Comparison of ENCODE assay signal across 8 cellular contexts in genomic region chrX:131841496-131842410, GRCh38.
A peak's percentile ranks its signal among the peaks of the same experiment; 100 is the strongest.
DNase-seq lines count a peak whose midpoint lies in the region; ATAC-seq, FAIRE-seq and TF ChIP-seq lines count a peak whose summit lies in the region.

No MANE protein-coding gene starts in this region.

- no peaks in the 10 kb centered on the region for H3K9me3 Mint-ChIP-seq in astrocyte (ENCODE audit: unreplicated experiment)

- peak overlapping the region; percentile 87 for H2AFZ ChIP-seq in OCI-LY3 (ENCODE audit: low read depth, low read length)
- peak overlapping the region; percentile 66 for H2AFZ ChIP-seq in astrocyte (ENCODE audit: low read depth, low read length)

- H3K27me3 Mint-ChIP-seq in astrocyte (ENCODE audit: low read depth, unreplicated experiment): no peaks in the 10 kb centered on the region

- no peak overlapping the region for H3K4me3 Mint-ChIP-seq in astrocyte (ENCODE audit: unreplicated experiment)

- H3K27ac ChIP-seq in HL-60 (replicated peaks) (no peak overlapping the region), OCI-LY3 (ENCODE audit: low read length) (no peak overlapping the region), astrocyte (ENCODE audit: low read depth, low read length) (no peak overlapping the region)

- FAIRE-seq in astrocyte (lab: Jason Lieb, UNC): peak; percentile 94

- peak overlapping the region; percentile 45 for H3K9ac ChIP-seq in OCI-LY3 (ENCODE audit: low read length)
- H3K9ac ChIP-seq in astrocyte (ENCODE audit: low read length): no peak overlapping the region
- no peak overlapping the region for H3K9ac ChIP-seq in iPS-15b (ENCODE audit: low read depth, low read length)

- H4K20me1 ChIP-seq in OCI-LY3 (ENCODE audit: insufficient read depth, low read length): no peaks in the 10 kb centered on the region
- H4K20me1 ChIP-seq in astrocyte (ENCODE audit: insufficient read depth, low read length): no peaks in the 10 kb centered on the region

- H3K27ac Mint-ChIP-seq in astrocyte (ENCODE audit: unreplicated experiment): no peak overlapping the region

- TF ChIP-seq CTCF in HL-60 (IDR thresholded peaks at IDR 0.05; ENCODE audit: insufficient read depth, low read length) (peak; percentile 29), OCI-LY3 (IDR thresholded peaks at IDR 0.05; ENCODE audit: low read depth, low read length) (peak; percentile 77), astrocyte (IDR thresholded peaks at IDR 0.05; ENCODE audit: insufficient read depth, low read depth, low read length) (peak; percentile 46)

- no peaks in the 10 kb centered on the region for H3K36me3 ChIP-seq in OCI-LY3 (replicated peaks; ENCODE audit: low read depth, low read length)
- H3K36me3 ChIP-seq in astrocyte (ENCODE audit: insufficient read depth, low read length): no peaks in the 10 kb centered on the region
- no peaks in the 10 kb centered on the region for H3K36me3 ChIP-seq in iPS-15b (ENCODE audit: control insufficient read depth, insufficient read depth, low read length)

- H3K27me3 ChIP-seq in HL-60 (ENCODE audit: insufficient read depth, poor library complexity, severe bottlenecking) (no peaks in the 10 kb centered on the region), OCI-LY3 (ENCODE audit: low read depth, low read length) (no peaks in the 10 kb centered on the region), astrocyte (ENCODE audit: insufficient read depth, low read length) (no peaks in the 10 kb centered on the region), iPS-15b (ENCODE audit: control insufficient read depth, insufficient read depth, low read length) (no peaks in the 10 kb centered on the region)

- H3K4me1 ChIP-seq in OCI-LY3 (ENCODE audit: low read length) (peaks cover 14% of the 10 kb centered on the region), astrocyte (ENCODE audit: insufficient read depth, low read length) (no peaks in the 10 kb centered on the region), iPS-15b (ENCODE audit: control insufficient read depth, insufficient read depth, low read length) (peaks cover 3% of the 10 kb centered on the region)

- no peaks in the 10 kb centered on the region for H3K36me3 Mint-ChIP-seq in astrocyte (ENCODE audit: low read depth, unreplicated experiment)

- no peak overlapping the region for H3K4me3 ChIP-seq in HL-60 (replicated peaks; ENCODE audit: insufficient read depth, low read length)
- H3K4me3 ChIP-seq in OCI-LY3 (ENCODE audit: low read length): peak overlapping the region; percentile 73
- no peak overlapping the region for H3K4me3 ChIP-seq in astrocyte (ENCODE audit: insufficient read depth, low read depth, low read length)
- peak overlapping the region; percentile 38 for H3K4me3 ChIP-seq in iPS-15b (ENCODE audit: low read depth, low read length)

- no peaks in the 10 kb centered on the region for H3K9me3 ChIP-seq in OCI-LY3 (ENCODE audit: insufficient read depth, low read length)
- H3K9me3 ChIP-seq in astrocyte (ENCODE audit: insufficient read depth, low read depth, low read length): no peaks in the 10 kb centered on the region
- no peaks in the 10 kb centered on the region for H3K9me3 ChIP-seq in iPS-15b (ENCODE audit: control insufficient read depth, insufficient read depth, low read length)

- no peaks in the 10 kb centered on the region for H3K79me2 ChIP-seq in OCI-LY3 (ENCODE audit: low read length)
- no peaks in the 10 kb centered on the region for H3K79me2 ChIP-seq in astrocyte (ENCODE audit: insufficient read depth, low read length)

- peak; percentile 72 for ATAC-seq in GM19025 (IDR thresholded peaks at IDR 0.05; ENCODE audit: low read depth, unreplicated experiment)

- H3K4me2 ChIP-seq in OCI-LY3 (ENCODE audit: low read length): peak overlapping the region; percentile 94
- H3K4me2 ChIP-seq in astrocyte (ENCODE audit: low read length): peak overlapping the region; percentile 60

- DNase-seq in DMS153 treated with DMSO at 0.1 percent for 48 hours (lab: John Stamatoyannopoulos, UW; ENCODE audit: unreplicated experiment): peak; percentile 61
- peak in 1 of 2 experiments; percentile 53 for DNase-seq in HL-60 (ENCODE audit: low read depth in 1 of 2, low spot score in 1 of 2)
- peak; percentile 12 for DNase-seq in astrocyte (ENCODE audit: low read depth)
- peak; percentile 31 for DNase-seq in stimulated activated CD8-positive, alpha-beta memory T cell treated with anti-CD3 and anti-CD28 coated beads, Interleukin-4, amount 100 ng/mL, for 48 hours
- no peak for DNase-seq in GM19238 (ENCODE audit: insufficient read length, low spot score)

- no peaks in the 10 kb centered on the region for H3K4me1 Mint-ChIP-seq in astrocyte (ENCODE audit: low read depth, unreplicated experiment)

Comparison
In these comparisons a context has a peak if more than half of its experiments do, and no peak if none do; other contexts are left out.
1. H3K4me3 ChIP-seq: peak in OCI-LY3 (single experiment) and iPS-15b (single experiment); none in HL-60 (single experiment) and astrocyte (single experiment).
2. Peak in every context shown above with its lines, with median percentiles within 50 percentile points of each other: CTCF ChIP-seq.